Comparison of ENCODE assay signal across 1 cellular context in the genomic region with DNA sequence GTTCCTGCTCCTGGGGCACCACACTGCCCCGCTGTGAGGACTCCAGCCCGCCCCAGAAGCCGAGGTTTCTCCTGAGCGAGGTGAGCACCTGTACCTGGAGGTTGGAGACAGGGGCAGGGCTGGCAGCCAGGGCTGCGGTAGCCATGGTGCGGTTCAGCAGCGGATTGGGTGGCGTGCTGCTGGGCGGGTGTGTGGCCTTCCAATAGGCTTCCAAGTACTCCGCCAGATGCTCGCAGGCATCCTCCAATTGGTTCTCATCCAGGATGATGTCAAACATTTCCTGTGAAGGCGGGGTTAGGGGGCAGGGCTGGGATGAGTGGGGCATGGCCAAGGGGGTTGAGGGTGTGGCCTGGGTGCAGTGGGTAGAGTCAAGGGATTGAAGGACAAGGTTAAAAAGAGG.
TF ChIP-seq lines count a peak whose summit lies in the region.

No MANE protein-coding gene starts in this region.

TF ChIP-seq in H1, 55 proteins besides CTCF, POLR2A, EP300 and RAD21:
- no peak for TF ChIP-seq KDM4A (IDR thresholded peaks at IDR 0.05; ENCODE audit: low read depth, low read length, severe bottlenecking)
- TF ChIP-seq EGR1 (IDR thresholded peaks at IDR 0.05; ENCODE audit: borderline replicate concordance, low read depth, low read length) = no peak
- TF ChIP-seq EZH2 (IDR thresholded peaks at IDR 0.05; ENCODE audit: low read depth, low read length, severe bottlenecking) = no peak
- peak; percentile 74 for TF ChIP-seq CHD2 (IDR thresholded peaks at IDR 0.05; ENCODE audit: low read length)
- peak; percentile 61 for TF ChIP-seq MAX (IDR thresholded peaks at IDR 0.05)
- peak; percentile 36; the same call in 1 of the 2 replicates for TF ChIP-seq SP2 (IDR thresholded peaks at IDR 0.05; ENCODE audit: low read length)
- TF ChIP-seq BACH1 (IDR thresholded peaks at IDR 0.05; ENCODE audit: low read length) = no peak
- peak; percentile 78 for TF ChIP-seq CREB1 (IDR thresholded peaks at IDR 0.05)
- no peak for TF ChIP-seq KDM5A (IDR thresholded peaks at IDR 0.05; ENCODE audit: low read length)
- no peak for TF ChIP-seq SUZ12 (IDR thresholded peaks at IDR 0.05; ENCODE audit: low read length)
- TF ChIP-seq TAF7 (optimal IDR thresholded peaks at IDR 0.05; ENCODE audit: borderline replicate concordance, low read depth, low read length) = no peak
- TF ChIP-seq, protein P1, sequence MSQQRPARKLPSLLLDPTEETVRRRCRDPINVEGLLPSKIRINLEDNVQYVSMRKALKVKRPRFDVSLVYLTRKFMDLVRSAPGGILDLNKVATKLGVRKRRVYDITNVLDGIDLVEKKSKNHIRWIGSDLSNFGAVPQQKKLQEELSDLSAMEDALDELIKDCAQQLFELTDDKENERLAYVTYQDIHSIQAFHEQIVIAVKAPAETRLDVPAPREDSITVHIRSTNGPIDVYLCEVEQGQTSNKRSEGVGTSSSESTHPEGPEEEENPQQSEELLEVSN (IDR thresholded peaks at IDR 0.05) = peak; percentile 75
- no peak for TF ChIP-seq JUN (IDR thresholded peaks at IDR 0.05; ENCODE audit: low read depth, low read length)
- TF ChIP-seq FOSL1 (IDR thresholded peaks at IDR 0.05; ENCODE audit: insufficient read depth, low read depth, low read length) = no peak
- peak; percentile 93 for TF ChIP-seq SP1 (IDR thresholded peaks at IDR 0.05; ENCODE audit: low read depth, low read length)
